24 cellular contexts compared by ENCODE assay signal in genomic region chr1:155964193-155964592, GRCh38. TPM values are rescaled to one million over a fixed set of nuclear protein-coding genes. Genes with fewer than 3 reads are reported as not detected.
A peak's percentile ranks its signal among the peaks of the same experiment; 100 is the strongest.
DNase-seq lines count a peak whose midpoint lies in the region; ATAC-seq, FAIRE-seq and TF ChIP-seq lines count a peak whose summit lies in the region.
"Had no signal": no experiment of that assay in that cellular context is flagged by ENCODE, and none has a peak within 500 bp of the region (broad histone marks: within the 10 kb centered on the region; RNA-seq: fewer than 3 reads in every experiment).

No MANE protein-coding gene starts in this region.

- no peak for ATAC-seq in activated CD4-positive, alpha-beta T cell treated with anti-CD3 and anti-CD28 coated beads for 36 hours
- ATAC-seq in natural killer cell (no peak), SK-N-SH treated with all-trans-retinoic acid at 6 μM for 48 hours (no peak), HepG2 (no peak)
- ATAC-seq: effector memory CD8-positive, alpha-beta T cell; Panc1; right cardiac atrium had no signal

- H3K27me3 ChIP-seq in HepG2 (ENCODE audit: control insufficient read depth in 1 of 2, insufficient read depth in 2 of 2, low read length in 2 of 2): no peaks in the 10 kb centered on the region
- H3K27me3 ChIP-seq: ovary had no signal

- POLR2A ChIA-PET in activated CD4-positive, alpha-beta T cell treated with anti-CD3 and anti-CD28 coated beads for 36 hours (lab: Charles Lee): interaction anchor here (0.6 kb wide), 1 partner anchor 40 kb away, joined by 3 read pairs; no protein-coding TSS in a partner anchor
- POLR2A ChIA-PET in activated CD4-positive, alpha-beta T cell treated with anti-CD3 and anti-CD28 coated beads, Interleukin-2, amount 10 ng/mL, durations not matched to agents 7 days and 5 days (lab: Charles Lee): no interaction called here
- POLR2A ChIA-PET in HepG2 (lab: Yijun Ruan, JAX): no interaction called here

- CTCF ChIA-PET in activated CD4-positive, alpha-beta T cell treated with anti-CD3 and anti-CD28 coated beads for 36 hours (lab: Charles Lee): interaction anchor here (0.6 to 1.9 kb wide), 4 partner anchors 9 to 738 kb away, joined by 3 to 6 read pairs (median 3); no protein-coding TSS in a partner anchor
- CTCF ChIA-PET in activated CD4-positive, alpha-beta T cell treated with anti-CD3 and anti-CD28 coated beads, Interleukin-2, amount 10 ng/mL, durations not matched to agents 7 days and 5 days (lab: Charles Lee): interaction anchor here (0.6 to 1.9 kb wide), 3 partner anchors 14 to 1373 kb away, joined by 3 to 8 read pairs (median 4); partner anchors contain the start of gene ARHGEF2
- CTCF ChIA-PET in HepG2 (lab: Yijun Ruan, JAX; ENCODE audit: low intra/inter-chr PET ratio, low total read pairs): no interaction called here

- no peak overlapping the region for H2AFZ ChIP-seq in HepG2 (ENCODE audit: low read length)

- no peak overlapping the region for H3K4me3 Mint-ChIP-seq in activated CD4-positive, alpha-beta T cell treated with anti-CD3 and anti-CD28 coated beads for 36 hours
- no peak overlapping the region for H3K4me3 Mint-ChIP-seq in activated CD4-positive, alpha-beta T cell treated with anti-CD3 and anti-CD28 coated beads, Interleukin-2, amount 10 ng/mL, durations not matched to agents 7 days and 5 days
- H3K4me3 Mint-ChIP-seq in HFFc6: no peak overlapping the region
- peak overlapping the region in 1 of 5 experiments; percentile 44 for H3K4me3 Mint-ChIP-seq in brain
- H3K4me3 Mint-ChIP-seq in natural killer cell: no peak overlapping the region
- H3K4me3 Mint-ChIP-seq: effector memory CD8-positive, alpha-beta T cell had no signal

- H3K36me3 Mint-ChIP-seq in activated CD4-positive, alpha-beta T cell treated with anti-CD3 and anti-CD28 coated beads for 36 hours (ENCODE audit: low read depth): peaks cover 63% of the 10 kb centered on the region
- peaks cover 79% of the 10 kb centered on the region for H3K36me3 Mint-ChIP-seq in activated CD4-positive, alpha-beta T cell treated with anti-CD3 and anti-CD28 coated beads, Interleukin-2, amount 10 ng/mL, durations not matched to agents 7 days and 5 days (ENCODE audit: low read depth)
- H3K36me3 Mint-ChIP-seq in HFFc6 (ENCODE audit: low read depth) (peaks cover 39% of the 10 kb centered on the region), brain (peaks cover 84% of the 10 kb centered on the region), natural killer cell (no peaks in the 10 kb centered on the region)

- WGBS in HepG2 (ENCODE audit: low lambda C conversion rate): 95% methylated on average over 7 of the region's 7 CpGs

- no peak for DNase-seq in activated CD4-positive, alpha-beta T cell treated with anti-CD3 and anti-CD28 coated beads for 36 hours
- DNase-seq in activated CD4-positive, alpha-beta T cell treated with anti-CD3 and anti-CD28 coated beads, Interleukin-2, amount 10 ng/mL, durations not matched to agents 7 days and 5 days: no peak
- DNase-seq in HFFc6 (no peak), natural killer cell (no peak), HepG2 (ENCODE audit: low spot score) (no peak), hypothalamus (lab: John Stamatoyannopoulos, UW) (no peak)
- DNase-seq: 8988T; activated effector memory CD4-positive, alpha-beta T cell treated with Interleukin-2 at 50 U/mL for 16 hours; effector memory CD8-positive, alpha-beta T cell; NCI-H1417 treated with DMSO at 0.1 percent for 48 hours; NCI-H2107; ovary; stimulated activated CD4-positive, alpha-beta T cell treated with anti-CD3 and anti-CD28 coated beads, Interleukin-12 subunit alpha, Interleukin-12 subunit beta, amount 100 ng/mL, for 4 hours; T-helper 9 cell had no signal

- TF ChIP-seq EP300 in HepG2 (IDR thresholded peaks at IDR 0.05; ENCODE audit: low read depth in 2 of 2, low read length in 2 of 2) (no peak), HepG2 (CRISPR knock-in tag; IDR thresholded peaks at IDR 0.05; ENCODE audit: borderline replicate concordance) (no peak)

- peaks cover 33% of the 10 kb centered on the region for H3K4me1 Mint-ChIP-seq in activated CD4-positive, alpha-beta T cell treated with anti-CD3 and anti-CD28 coated beads for 36 hours
- H3K4me1 Mint-ChIP-seq in activated CD4-positive, alpha-beta T cell treated with anti-CD3 and anti-CD28 coated beads, Interleukin-2, amount 10 ng/mL, durations not matched to agents 7 days and 5 days: peaks cover 63% of the 10 kb centered on the region
- H3K4me1 Mint-ChIP-seq in HFFc6 (ENCODE audit: low read depth): peaks cover 52% of the 10 kb centered on the region
- peaks cover 48% of the 10 kb centered on the region for H3K4me1 Mint-ChIP-seq in brain
- H3K4me1 Mint-ChIP-seq in natural killer cell: peaks cover 38 to 59% of the 10 kb centered on the region in 2 donors

- intact Hi-C loops in activated CD4-positive, alpha-beta T cell treated with anti-CD3 and anti-CD28 coated beads for 36 hours (cut with DNase I, micrococcal nuclease): no loop called here
- intact Hi-C loops in natural killer cell (cut with micrococcal nuclease) (no loop called here), HepG2 (cut with micrococcal nuclease; ENCODE audit: unreplicated experiment) (no loop called here)

- H3K27ac ChIP-seq in HepG2 (ENCODE audit: extremely low read length, insufficient read depth, low read length): no peak overlapping the region
- H3K27ac ChIP-seq: ovary had no signal

- BruUV-seq in HepG2 (replicated peaks; lab: Mats Ljungman, UMichigan): no TSS peak

- TF ChIP-seq CTCF in HFFc6 (IDR thresholded peaks at IDR 0.05) (no peak), brain (conservative IDR thresholded peaks at IDR 0.05) (no peak), natural killer cell (IDR thresholded peaks at IDR 0.05) (no peak), HepG2 (CRISPR knock-in tag; IDR thresholded peaks at IDR 0.05) (no peak)

- TF ChIP-seq POLR2A in HepG2 (IDR thresholded peaks at IDR 0.05; ENCODE audit: insufficient read depth in 1 of 2, low read depth in 2 of 2, low read length in 2 of 2): no peak

- no peaks in the 10 kb centered on the region; the same call in 1 of the 2 replicates for H4K20me1 ChIP-seq in HepG2 (ENCODE audit: insufficient read depth, low read length)

- H3K27me3 Mint-ChIP-seq in activated CD4-positive, alpha-beta T cell treated with anti-CD3 and anti-CD28 coated beads for 36 hours: no peaks in the 10 kb centered on the region
- no peaks in the 10 kb centered on the region for H3K27me3 Mint-ChIP-seq in activated CD4-positive, alpha-beta T cell treated with anti-CD3 and anti-CD28 coated beads, Interleukin-2, amount 10 ng/mL, durations not matched to agents 7 days and 5 days
- peaks cover 8% of the 10 kb centered on the region for H3K27me3 Mint-ChIP-seq in HFFc6 (ENCODE audit: insufficient read depth)
- H3K27me3 Mint-ChIP-seq in brain: peaks cover 3% of the 10 kb centered on the region
- no peaks in the 10 kb centered on the region for H3K27me3 Mint-ChIP-seq in natural killer cell (ENCODE audit: low read depth in 2 of 2)
- H3K27me3 Mint-ChIP-seq: effector memory CD8-positive, alpha-beta T cell had no signal

- peaks cover 39 to 73% of the 10 kb centered on the region in 2 experiments for H3K36me3 ChIP-seq in HepG2 (replicated peaks in 1 of 2; ENCODE audit: control insufficient read depth in 1 of 2, insufficient read depth in 2 of 2, low read length in 2 of 2)
- H3K36me3 ChIP-seq: ovary had no signal

- no peak for FAIRE-seq in HepG2 (lab: Jason Lieb, UNC)
- FAIRE-seq: astrocyte had no signal

- in situ Hi-C loops in HepG2 (cut with HindIII; ENCODE audit: extremely low pct_ligation_motif_present, low pct_unique_long_range_greater_than_20kb): no loop called here

- peaks cover 34% of the 10 kb centered on the region for H3K4me1 ChIP-seq in HepG2 (ENCODE audit: insufficient read depth, low read length)

- TF ChIP-seq RAD21 in HepG2 (CRISPR knock-in tag; IDR thresholded peaks at IDR 0.05): no peak

- no peaks in the 10 kb centered on the region for H3K9me3 ChIP-seq in HepG2 (ENCODE audit: low read length)
- H3K9me3 ChIP-seq: ovary had no signal

- H3K79me2 ChIP-seq in HepG2 (ENCODE audit: insufficient read depth, low read length): peaks cover under 1% of the 10 kb centered on the region

- no peak overlapping the region for H3K4me3 ChIP-seq in HepG2 (replicated peaks in 1 of 3; ENCODE audit: insufficient read depth in 1 of 3, low read depth in 2 of 3, low read length in 3 of 3)
- H3K4me3 ChIP-seq: ovary had no signal

- no peak overlapping the region for H3K9ac ChIP-seq in HepG2 (ENCODE audit: insufficient read depth, low read depth, low read length)

- H3K4me2 ChIP-seq in HepG2 (ENCODE audit: low read depth, low read length): no peak overlapping the region

- H3K27ac Mint-ChIP-seq in activated CD4-positive, alpha-beta T cell treated with anti-CD3 and anti-CD28 coated beads for 36 hours: peak overlapping the region; percentile 60
- H3K27ac Mint-ChIP-seq in activated CD4-positive, alpha-beta T cell treated with anti-CD3 and anti-CD28 coated beads, Interleukin-2, amount 10 ng/mL, durations not matched to agents 7 days and 5 days: no peak overlapping the region
- H3K27ac Mint-ChIP-seq in HFFc6 (peak overlapping the region; percentile 10; the same call in 1 of the 2 replicates), brain (peak overlapping the region in 3 of 5 experiments; percentile 24 to 99 (median 82)), natural killer cell (peak overlapping the region; percentile 89 to 90)

- no peaks in the 10 kb centered on the region for H3K9me3 Mint-ChIP-seq in activated CD4-positive, alpha-beta T cell treated with anti-CD3 and anti-CD28 coated beads for 36 hours (ENCODE audit: low read depth)
- H3K9me3 Mint-ChIP-seq in activated CD4-positive, alpha-beta T cell treated with anti-CD3 and anti-CD28 coated beads, Interleukin-2, amount 10 ng/mL, durations not matched to agents 7 days and 5 days: no peaks in the 10 kb centered on the region
- H3K9me3 Mint-ChIP-seq in HFFc6 (no peaks in the 10 kb centered on the region), brain (no peaks in the 10 kb centered on the region), natural killer cell (no peaks in the 10 kb centered on the region)
- H3K9me3 Mint-ChIP-seq: effector memory CD8-positive, alpha-beta T cell had no signal

RNA-seq across cellular contexts. Expression of gene ARHGEF2, which starts 14.2 kb away (rescaled TPM):
- 100 to 1,000 TPM; 135 to 216 TPM for total RNA-seq in activated CD4-positive, alpha-beta T cell treated with anti-CD3 and anti-CD28 coated beads for 36 hours
- 100 to 1,000 TPM; 157 to 191 TPM for total RNA-seq in activated CD4-positive, alpha-beta T cell treated with anti-CD3 and anti-CD28 coated beads, Interleukin-2, amount 10 ng/mL, durations not matched to agents 7 days and 5 days
- total RNA-seq in HFFc6 (2021; fragmentation: NEBNext Ultra II Directional; extraction: Animal tissue kit (Norgen Biotek cat#: 25700)): 10 to 100 TPM; 82.0 to 94.6 (median 83.9) TPM
- polyA plus RNA-seq in brain (ENCODE audit: insufficient read depth, low read depth, low replicate concordance): 195 TPM
- 100 to 1,000 TPM; 143 to 200 (median 147) TPM for total RNA-seq in natural killer cell
- 15.0 and 16.1 TPM in 2 replicates for total RNA-seq in HepG2 (2016; rRNA removed; fragmentation: Illumina TruSeq; extraction: Trizol)
- total RNA-seq in HepG2 (2016; cell fraction: cytosol; rRNA removed; fragmentation: Illumina TruSeq; extraction: Trizol; ENCODE audit: low read depth): 7.7 and 8.4 TPM in 2 replicates
- 12.9 and 18.6 TPM in 2 replicates for total RNA-seq in HepG2 (2016; cell fraction: insoluble cytoplasmic fraction; rRNA removed; fragmentation: Illumina TruSeq; extraction: Trizol)
- 10.3 and 11.1 TPM in 2 replicates for total RNA-seq in HepG2 (2016; cell fraction: membrane; rRNA removed; fragmentation: Illumina TruSeq; extraction: Trizol)
- total RNA-seq in HepG2 (2016; cell fraction: nucleus; rRNA removed; fragmentation: Illumina TruSeq; extraction: Trizol): 13.2 and 15.5 TPM in 2 replicates
- polyA plus RNA-seq in HepG2 (2011; rRNA removed): 32.1 and 33.1 TPM in 2 replicates
- 15.2 and 17.5 TPM in 2 replicates for polyA plus RNA-seq in HepG2 (2011; cell fraction: cytosol; rRNA removed)
- 104 and 108 TPM in 2 replicates for polyA plus RNA-seq in HepG2 (2011; cell fraction: nucleus; rRNA removed)
- 28.0 and 37.8 TPM in 2 replicates for polyA plus RNA-seq in HepG2 (2012)
- polyA plus RNA-seq in HepG2 (2016; cell fraction: cytosol; fragmentation: Illumina TruSeq; extraction: Trizol; ENCODE audit: low read depth): 1.9 and 2.0 TPM in 2 replicates
- polyA plus RNA-seq in HepG2 (2016; cell fraction: insoluble cytoplasmic fraction; fragmentation: Illumina TruSeq; extraction: Trizol; ENCODE audit: low read depth): 13.1 and 13.4 TPM in 2 replicates
- 3.6 and 3.8 TPM in 2 replicates for polyA plus RNA-seq in HepG2 (2016; cell fraction: membrane; fragmentation: Illumina TruSeq; extraction: Trizol; ENCODE audit: low read depth)
- polyA plus RNA-seq in HepG2 (2016; cell fraction: nucleus; fragmentation: Illumina TruSeq; extraction: Trizol; ENCODE audit: insufficient read depth, low read depth): 34.1 and 35.2 TPM in 2 replicates
- polyA minus RNA-seq in HepG2 (2011; rRNA and poly(A)+ RNA removed; ENCODE audit: low replicate concordance): 54.1 and 96.8 TPM in 2 replicates
- 17.6 and 19.9 TPM in 2 replicates for polyA minus RNA-seq in HepG2 (2011; cell fraction: cytosol; rRNA and poly(A)+ RNA removed)
- 50.0 and 65.8 TPM in 2 replicates for polyA minus RNA-seq in HepG2 (2011; cell fraction: nucleus; rRNA and poly(A)+ RNA removed)

RNA-seq across cellular contexts. Expression of gene RXFP4, which starts 22.8 kb away (rescaled TPM):
- total RNA-seq in activated CD4-positive, alpha-beta T cell treated with anti-CD3 and anti-CD28 coated beads for 36 hours: not detected
- total RNA-seq in activated CD4-positive, alpha-beta T cell treated with anti-CD3 and anti-CD28 coated beads, Interleukin-2, amount 10 ng/mL, durations not matched to agents 7 days and 5 days: not detected
- total RNA-seq in HFFc6 (2021; fragmentation: NEBNext Ultra II Directional; extraction: Animal tissue kit (Norgen Biotek cat#: 25700)): not detected
- polyA plus RNA-seq in brain (ENCODE audit: insufficient read depth, low read depth, low replicate concordance): not detected
- total RNA-seq in natural killer cell: not detected
- 0.38 TPM in 1 of 2 replicates, not detected in the other for total RNA-seq in HepG2 (2016; rRNA removed; fragmentation: Illumina TruSeq; extraction: Trizol)
- total RNA-seq in HepG2 (2016; cell fraction: cytosol; rRNA removed; fragmentation: Illumina TruSeq; extraction: Trizol; ENCODE audit: low read depth): not detected in 2 replicates
- total RNA-seq in HepG2 (2016; cell fraction: insoluble cytoplasmic fraction; rRNA removed; fragmentation: Illumina TruSeq; extraction: Trizol): 0.25 and 0.28 TPM in 2 replicates
- total RNA-seq in HepG2 (2016; cell fraction: membrane; rRNA removed; fragmentation: Illumina TruSeq; extraction: Trizol): not detected in 2 replicates
- total RNA-seq in HepG2 (2016; cell fraction: nucleus; rRNA removed; fragmentation: Illumina TruSeq; extraction: Trizol): 0.31 TPM in 1 of 2 replicates, not detected in the other
- polyA plus RNA-seq in HepG2 (2011; rRNA removed): 1.4 and 1.9 TPM in 2 replicates
- 1.3 and 2.1 TPM in 2 replicates for polyA plus RNA-seq in HepG2 (2011; cell fraction: cytosol; rRNA removed)
- polyA plus RNA-seq in HepG2 (2011; cell fraction: nucleus; rRNA removed): 0.42 and 0.48 TPM in 2 replicates
- polyA plus RNA-seq in HepG2 (2012): 0.48 and 0.72 TPM in 2 replicates
- polyA plus RNA-seq in HepG2 (2016; cell fraction: cytosol; fragmentation: Illumina TruSeq; extraction: Trizol; ENCODE audit: low read depth): 0.08 TPM in 1 of 2 replicates, not detected in the other
- not detected in 2 replicates for polyA plus RNA-seq in HepG2 (2016; cell fraction: insoluble cytoplasmic fraction; fragmentation: Illumina TruSeq; extraction: Trizol; ENCODE audit: low read depth)
- not detected in 2 replicates for polyA plus RNA-seq in HepG2 (2016; cell fraction: membrane; fragmentation: Illumina TruSeq; extraction: Trizol; ENCODE audit: low read depth)
- 0.64 and 0.79 TPM in 2 replicates for polyA plus RNA-seq in HepG2 (2016; cell fraction: nucleus; fragmentation: Illumina TruSeq; extraction: Trizol; ENCODE audit: insufficient read depth, low read depth)
- 1.4 and 2.7 TPM in 2 replicates for polyA minus RNA-seq in HepG2 (2011; rRNA and poly(A)+ RNA removed; ENCODE audit: low replicate concordance)
- 0.49 TPM in 1 of 2 replicates, not detected in the other for polyA minus RNA-seq in HepG2 (2011; cell fraction: cytosol; rRNA and poly(A)+ RNA removed)
- polyA minus RNA-seq in HepG2 (2011; cell fraction: nucleus; rRNA and poly(A)+ RNA removed): 0.39 and 1.1 TPM in 2 replicates
- total RNA-seq: astrocyte, fibroblast of lung, liver, M059J, NCI-H460, ovary, right cardiac atrium, urinary bladder had no signal
- polyA plus RNA-seq: fibroblast of lung, liver, ovary, right cardiac atrium had no signal

RNA-seq across cellular contexts. Expression of gene KHDC4, which starts 30.0 kb away (rescaled TPM):
- total RNA-seq in activated CD4-positive, alpha-beta T cell treated with anti-CD3 and anti-CD28 coated beads for 36 hours: 10 to 100 TPM; 68.7 to 97.5 TPM
- total RNA-seq in activated CD4-positive, alpha-beta T cell treated with anti-CD3 and anti-CD28 coated beads, Interleukin-2, amount 10 ng/mL, durations not matched to agents 7 days and 5 days: 10 to 100 TPM; 66.3 to 67.3 TPM
- 10 to 100 TPM; 22.6 to 26.1 (median 23.5) TPM for total RNA-seq in HFFc6 (2021; fragmentation: NEBNext Ultra II Directional; extraction: Animal tissue kit (Norgen Biotek cat#: 25700))
- polyA plus RNA-seq in brain (ENCODE audit: insufficient read depth, low read depth, low replicate concordance) (24.1 TPM), HepG2 (2011; rRNA removed) (74.5 and 92.0 TPM in 2 replicates)
- total RNA-seq in natural killer cell (100 to 1,000 TPM in 1 of 3 donors, 10 to 100 TPM in 2; 61.9 to 101 (median 85.9) TPM), HepG2 (2016; rRNA removed; fragmentation: Illumina TruSeq; extraction: Trizol) (15.9 and 33.5 TPM in 2 replicates)
- total RNA-seq in HepG2 (2016; cell fraction: cytosol; rRNA removed; fragmentation: Illumina TruSeq; extraction: Trizol; ENCODE audit: low read depth): 17.8 and 22.2 TPM in 2 replicates
- total RNA-seq in HepG2 (2016; cell fraction: insoluble cytoplasmic fraction; rRNA removed; fragmentation: Illumina TruSeq; extraction: Trizol): 17.1 and 30.7 TPM in 2 replicates
- total RNA-seq in HepG2 (2016; cell fraction: membrane; rRNA removed; fragmentation: Illumina TruSeq; extraction: Trizol): 16.0 and 18.2 TPM in 2 replicates
- 51.8 and 57.5 TPM in 2 replicates for total RNA-seq in HepG2 (2016; cell fraction: nucleus; rRNA removed; fragmentation: Illumina TruSeq; extraction: Trizol)
- polyA plus RNA-seq in HepG2 (2011; cell fraction: cytosol; rRNA removed): 35.4 and 38.7 TPM in 2 replicates
- 126 and 134 TPM in 2 replicates for polyA plus RNA-seq in HepG2 (2011; cell fraction: nucleus; rRNA removed)
- polyA plus RNA-seq in HepG2 (2012): 37.2 and 38.4 TPM in 2 replicates
- polyA plus RNA-seq in HepG2 (2016; cell fraction: cytosol; fragmentation: Illumina TruSeq; extraction: Trizol; ENCODE audit: low read depth): 2.1 and 2.5 TPM in 2 replicates
- polyA plus RNA-seq in HepG2 (2016; cell fraction: insoluble cytoplasmic fraction; fragmentation: Illumina TruSeq; extraction: Trizol; ENCODE audit: low read depth): 14.7 and 16.3 TPM in 2 replicates
- 4.2 and 4.7 TPM in 2 replicates for polyA plus RNA-seq in HepG2 (2016; cell fraction: membrane; fragmentation: Illumina TruSeq; extraction: Trizol; ENCODE audit: low read depth)
- 113 and 121 TPM in 2 replicates for polyA plus RNA-seq in HepG2 (2016; cell fraction: nucleus; fragmentation: Illumina TruSeq; extraction: Trizol; ENCODE audit: insufficient read depth, low read depth)
- polyA minus RNA-seq in HepG2 (2011; rRNA and poly(A)+ RNA removed; ENCODE audit: low replicate concordance): 83.9 and 155 TPM in 2 replicates
- polyA minus RNA-seq in HepG2 (2011; cell fraction: cytosol; rRNA and poly(A)+ RNA removed): 19.6 and 24.9 TPM in 2 replicates
- polyA minus RNA-seq in HepG2 (2011; cell fraction: nucleus; rRNA and poly(A)+ RNA removed): 113 and 148 TPM in 2 replicates

RNA-seq across cellular contexts. Expression of gene RIT1, which starts 53.0 kb away (rescaled TPM):
- 10 to 100 TPM; 20.3 to 23.0 TPM for total RNA-seq in activated CD4-positive, alpha-beta T cell treated with anti-CD3 and anti-CD28 coated beads for 36 hours
- total RNA-seq in activated CD4-positive, alpha-beta T cell treated with anti-CD3 and anti-CD28 coated beads, Interleukin-2, amount 10 ng/mL, durations not matched to agents 7 days and 5 days: 10 to 100 TPM; 24.0 to 28.4 TPM
- total RNA-seq in HFFc6 (2021; fragmentation: NEBNext Ultra II Directional; extraction: Animal tissue kit (Norgen Biotek cat#: 25700)): 10 to 100 TPM; 26.1 to 35.4 (median 32.1) TPM
- 12.2 TPM for polyA plus RNA-seq in brain (ENCODE audit: insufficient read depth, low read depth, low replicate concordance)
- total RNA-seq in natural killer cell: 10 to 100 TPM; 79.1 to 86.1 (median 79.2) TPM
- total RNA-seq in HepG2 (2016; rRNA removed; fragmentation: Illumina TruSeq; extraction: Trizol): 12.2 and 15.9 TPM in 2 replicates
- total RNA-seq in HepG2 (2016; cell fraction: cytosol; rRNA removed; fragmentation: Illumina TruSeq; extraction: Trizol; ENCODE audit: low read depth): 1.8 and 2.7 TPM in 2 replicates
- total RNA-seq in HepG2 (2016; cell fraction: insoluble cytoplasmic fraction; rRNA removed; fragmentation: Illumina TruSeq; extraction: Trizol): 12.0 and 18.3 TPM in 2 replicates
- 3.7 and 5.0 TPM in 2 replicates for total RNA-seq in HepG2 (2016; cell fraction: membrane; rRNA removed; fragmentation: Illumina TruSeq; extraction: Trizol)
- 5.1 and 6.9 TPM in 2 replicates for total RNA-seq in HepG2 (2016; cell fraction: nucleus; rRNA removed; fragmentation: Illumina TruSeq; extraction: Trizol)
- 29.3 and 32.2 TPM in 2 replicates for polyA plus RNA-seq in HepG2 (2011; rRNA removed)
- 27.0 and 36.8 TPM in 2 replicates for polyA plus RNA-seq in HepG2 (2011; cell fraction: cytosol; rRNA removed)
- 10.2 and 15.6 TPM in 2 replicates for polyA plus RNA-seq in HepG2 (2011; cell fraction: nucleus; rRNA removed)
- 14.8 and 19.9 TPM in 2 replicates for polyA plus RNA-seq in HepG2 (2012)
- 1.3 and 1.4 TPM in 2 replicates for polyA plus RNA-seq in HepG2 (2016; cell fraction: cytosol; fragmentation: Illumina TruSeq; extraction: Trizol; ENCODE audit: low read depth)
- 12.1 and 13.9 TPM in 2 replicates for polyA plus RNA-seq in HepG2 (2016; cell fraction: insoluble cytoplasmic fraction; fragmentation: Illumina TruSeq; extraction: Trizol; ENCODE audit: low read depth)
- polyA plus RNA-seq in HepG2 (2016; cell fraction: membrane; fragmentation: Illumina TruSeq; extraction: Trizol; ENCODE audit: low read depth): 1.8 and 2.0 TPM in 2 replicates
- polyA plus RNA-seq in HepG2 (2016; cell fraction: nucleus; fragmentation: Illumina TruSeq; extraction: Trizol; ENCODE audit: insufficient read depth, low read depth): 13.6 and 15.1 TPM in 2 replicates
- polyA minus RNA-seq in HepG2 (2011; rRNA and poly(A)+ RNA removed; ENCODE audit: low replicate concordance): 23.7 and 26.0 TPM in 2 replicates
- polyA minus RNA-seq in HepG2 (2011; cell fraction: cytosol; rRNA and poly(A)+ RNA removed): 16.1 and 17.4 TPM in 2 replicates
- polyA minus RNA-seq in HepG2 (2011; cell fraction: nucleus; rRNA and poly(A)+ RNA removed): 11.6 and 20.5 TPM in 2 replicates

RNA-seq across cellular contexts. Expression of gene SSR2, which starts 56.6 kb away (rescaled TPM):
- 100 to 1,000 TPM; 143 to 197 TPM for total RNA-seq in activated CD4-positive, alpha-beta T cell treated with anti-CD3 and anti-CD28 coated beads for 36 hours
- 100 to 1,000 TPM; 235 to 273 TPM for total RNA-seq in activated CD4-positive, alpha-beta T cell treated with anti-CD3 and anti-CD28 coated beads, Interleukin-2, amount 10 ng/mL, durations not matched to agents 7 days and 5 days
- 100 to 1,000 TPM; 341 to 419 (median 374) TPM for total RNA-seq in HFFc6 (2021; fragmentation: NEBNext Ultra II Directional; extraction: Animal tissue kit (Norgen Biotek cat#: 25700))
- polyA plus RNA-seq in brain (ENCODE audit: insufficient read depth, low read depth, low replicate concordance) (451 TPM), HepG2 (2011; rRNA removed) (442 and 461 TPM in 2 replicates)
- total RNA-seq in natural killer cell (100 to 1,000 TPM; 209 to 215 (median 211) TPM), HepG2 (2016; rRNA removed; fragmentation: Illumina TruSeq; extraction: Trizol) (150 and 284 TPM in 2 replicates)
- 92.7 and 103 TPM in 2 replicates for total RNA-seq in HepG2 (2016; cell fraction: cytosol; rRNA removed; fragmentation: Illumina TruSeq; extraction: Trizol; ENCODE audit: low read depth)
- total RNA-seq in HepG2 (2016; cell fraction: insoluble cytoplasmic fraction; rRNA removed; fragmentation: Illumina TruSeq; extraction: Trizol): 138 and 293 TPM in 2 replicates
- 147 and 165 TPM in 2 replicates for total RNA-seq in HepG2 (2016; cell fraction: membrane; rRNA removed; fragmentation: Illumina TruSeq; extraction: Trizol)
- 188 and 211 TPM in 2 replicates for total RNA-seq in HepG2 (2016; cell fraction: nucleus; rRNA removed; fragmentation: Illumina TruSeq; extraction: Trizol)
- polyA plus RNA-seq in HepG2 (2011; cell fraction: cytosol; rRNA removed): 664 and 870 TPM in 2 replicates
- 174 and 212 TPM in 2 replicates for polyA plus RNA-seq in HepG2 (2011; cell fraction: nucleus; rRNA removed)
- 199 and 208 TPM in 2 replicates for polyA plus RNA-seq in HepG2 (2012)
- 105 and 112 TPM in 2 replicates for polyA plus RNA-seq in HepG2 (2016; cell fraction: cytosol; fragmentation: Illumina TruSeq; extraction: Trizol; ENCODE audit: low read depth)
- polyA plus RNA-seq in HepG2 (2016; cell fraction: insoluble cytoplasmic fraction; fragmentation: Illumina TruSeq; extraction: Trizol; ENCODE audit: low read depth): 153 and 154 TPM in 2 replicates
- 145 and 154 TPM in 2 replicates for polyA plus RNA-seq in HepG2 (2016; cell fraction: membrane; fragmentation: Illumina TruSeq; extraction: Trizol; ENCODE audit: low read depth)
- 326 and 354 TPM in 2 replicates for polyA plus RNA-seq in HepG2 (2016; cell fraction: nucleus; fragmentation: Illumina TruSeq; extraction: Trizol; ENCODE audit: insufficient read depth, low read depth)
- polyA minus RNA-seq in HepG2 (2011; rRNA and poly(A)+ RNA removed; ENCODE audit: low replicate concordance): 359 and 489 TPM in 2 replicates
- polyA minus RNA-seq in HepG2 (2011; cell fraction: cytosol; rRNA and poly(A)+ RNA removed): 105 and 115 TPM in 2 replicates
- polyA minus RNA-seq in HepG2 (2011; cell fraction: nucleus; rRNA and poly(A)+ RNA removed): 44.5 and 56.7 TPM in 2 replicates
